ENCODE assay signal across 15 cellular contexts in genomic region chr18:55790296-55790695, GRCh38.
DNase-seq lines count a peak whose midpoint lies in the region; ATAC-seq lines count a peak whose summit lies in the region.
"Had no signal": no experiment of that assay in that cellular context is flagged by ENCODE, and none has a peak within 500 bp of the region (broad histone marks: within the 10 kb centered on the region; RNA-seq: fewer than 3 reads in every experiment).

No MANE protein-coding gene starts in this region.

- no peaks in the 10 kb centered on the region for H3K4me1 ChIP-seq in CD4-positive, alpha-beta memory T cell (ENCODE audit: insufficient read depth, low read length)
- H3K4me1 ChIP-seq: BLaER1 had no signal

- no peak for ATAC-seq in stimulated activated memory B cell treated with anti-CD40 and anti-IgM and Interleukin-4, amounts not matched to agents 10 μg/mL and 1 μg/mL and 100 μg/mL, for 72 hours
- ATAC-seq: activated CD8-positive, alpha-beta T cell treated with anti-CD3 and anti-CD28 coated beads for 36 hours had no signal

- POLR2A ChIA-PET in CD4-positive, alpha-beta memory T cell (lab: Charles Lee; ENCODE audit: partially characterized antibody), result no interaction called here

- no peak overlapping the region for H3K27ac Mint-ChIP-seq in stimulated activated memory B cell treated with anti-CD40 and anti-IgM and Interleukin-4, amounts not matched to agents 10 μg/mL and 1 μg/mL and 100 μg/mL, for 72 hours
- no peak overlapping the region for H3K27ac Mint-ChIP-seq in CD4-positive, alpha-beta memory T cell
- H3K27ac Mint-ChIP-seq: activated CD8-positive, alpha-beta T cell treated with anti-CD3 and anti-CD28 coated beads for 36 hours; neural progenitor cell had no signal

- no peak overlapping the region for H3K4me3 ChIP-seq in MG63
- H3K4me3 ChIP-seq in CD4-positive, alpha-beta memory T cell (ENCODE audit: low read length in 2 of 2), result no peak overlapping the region
- H3K4me3 ChIP-seq: BLaER1, coronary artery, left ventricle myocardium inferior, neural progenitor cell had no signal

- H3K36me3 ChIP-seq in MG63, result no peaks in the 10 kb centered on the region
- H3K36me3 ChIP-seq in CD4-positive, alpha-beta memory T cell (ENCODE audit: insufficient read depth, low read length), result no peaks in the 10 kb centered on the region
- H3K36me3 ChIP-seq: BLaER1, left ventricle myocardium inferior, neural progenitor cell had no signal

- H3K4me3 Mint-ChIP-seq in stimulated activated memory B cell treated with anti-CD40 and anti-IgM and Interleukin-4, amounts not matched to agents 10 μg/mL and 1 μg/mL and 100 μg/mL, for 72 hours, result no peak overlapping the region
- no peak overlapping the region for H3K4me3 Mint-ChIP-seq in CD4-positive, alpha-beta memory T cell
- H3K4me3 Mint-ChIP-seq: activated CD8-positive, alpha-beta T cell treated with anti-CD3 and anti-CD28 coated beads for 36 hours; neural progenitor cell had no signal

- H3K9me3 Mint-ChIP-seq in stimulated activated memory B cell treated with anti-CD40 and anti-IgM and Interleukin-4, amounts not matched to agents 10 μg/mL and 1 μg/mL and 100 μg/mL, for 72 hours, result peaks cover 3% of the 10 kb centered on the region
- peaks cover 0 to 8% (median 5%) of the 10 kb centered on the region in 8 donors for H3K9me3 Mint-ChIP-seq in CD4-positive, alpha-beta memory T cell
- H3K9me3 Mint-ChIP-seq: activated CD8-positive, alpha-beta T cell treated with anti-CD3 and anti-CD28 coated beads for 36 hours had no signal

- no peaks in the 10 kb centered on the region for H3K36me3 Mint-ChIP-seq in stimulated activated memory B cell treated with anti-CD40 and anti-IgM and Interleukin-4, amounts not matched to agents 10 μg/mL and 1 μg/mL and 100 μg/mL, for 72 hours
- no peaks in the 10 kb centered on the region for H3K36me3 Mint-ChIP-seq in CD4-positive, alpha-beta memory T cell
- H3K36me3 Mint-ChIP-seq: neural progenitor cell had no signal

- no peaks in the 10 kb centered on the region for H3K27me3 ChIP-seq in MG63
- no peaks in the 10 kb centered on the region for H3K27me3 ChIP-seq in CD4-positive, alpha-beta memory T cell (ENCODE audit: insufficient read depth, low read length)
- H3K27me3 ChIP-seq: BLaER1, neural progenitor cell had no signal

- DNase-seq in AG08395 (ENCODE audit: low spot score), result peak; percentile 79
- peak; percentile 15 for DNase-seq in MG63
- DNase-seq in dedifferentiated amniotic fluid mesenchymal stem cell (ENCODE audit: extremely low spot score), result peak; percentile 78
- DNase-seq in kidney tubule cell (ENCODE audit: low spot score), result peak; percentile 91
- DNase-seq in CD4-positive, alpha-beta memory T cell, result no peak
- DNase-seq in NCI-H128 (lab: John Stamatoyannopoulos, UW; ENCODE audit: unreplicated experiment), result no peak
- DNase-seq in activated gamma-delta T cell (lab: John Stamatoyannopoulos, UW), result no peak
- DNase-seq: activated CD8-positive, alpha-beta T cell treated with anti-CD3 and anti-CD28 coated beads for 36 hours; glutamatergic neuron; left ventricle myocardium inferior; MM.1S had no signal

- no peaks in the 10 kb centered on the region; the same call in 1 of the 2 replicates for H3K9me3 ChIP-seq in MG63
- H3K9me3 ChIP-seq in CD4-positive, alpha-beta memory T cell (ENCODE audit: control insufficient read depth in 1 of 2, low read length in 2 of 2), result no peaks in the 10 kb centered on the region

- no peaks in the 10 kb centered on the region for H3K27me3 Mint-ChIP-seq in stimulated activated memory B cell treated with anti-CD40 and anti-IgM and Interleukin-4, amounts not matched to agents 10 μg/mL and 1 μg/mL and 100 μg/mL, for 72 hours
- H3K27me3 Mint-ChIP-seq in CD4-positive, alpha-beta memory T cell, result no peaks in the 10 kb centered on the region
- H3K27me3 Mint-ChIP-seq: activated CD8-positive, alpha-beta T cell treated with anti-CD3 and anti-CD28 coated beads for 36 hours had no signal

- no peak overlapping the region for H3K27ac ChIP-seq in CD4-positive, alpha-beta memory T cell (ENCODE audit: low read depth, low read length)
- H3K27ac ChIP-seq: BLaER1, coronary artery, left ventricle myocardium inferior, neural progenitor cell had no signal

- peaks cover 6% of the 10 kb centered on the region for H3K4me1 Mint-ChIP-seq in stimulated activated memory B cell treated with anti-CD40 and anti-IgM and Interleukin-4, amounts not matched to agents 10 μg/mL and 1 μg/mL and 100 μg/mL, for 72 hours
- no peaks in the 10 kb centered on the region for H3K4me1 Mint-ChIP-seq in CD4-positive, alpha-beta memory T cell
- H3K4me1 Mint-ChIP-seq: neural progenitor cell had no signal

- intact Hi-C loops in CD4-positive, alpha-beta memory T cell (cut with micrococcal nuclease), result no loop called here

- CTCF ChIA-PET in CD4-positive, alpha-beta memory T cell (lab: Charles Lee; ENCODE audit: partially characterized antibody), result no interaction called here

Comparison
In these comparisons a context has a peak if more than half of its experiments do, and no peak if none do; other contexts are left out.
1. DNase-seq: peak in AG08395 (single experiment), MG63 (single experiment), dedifferentiated amniotic fluid mesenchymal stem cell (single experiment) and kidney tubule cell (single experiment); none in CD4-positive, alpha-beta memory T cell (0 of 5), NCI-H128 (single experiment) and activated gamma-delta T cell (single experiment).